In genomic region chr5:33997331-33997983, GRCh38 we compare ENCODE assay signal across 1 cellular context.
TF ChIP-seq lines count a peak whose summit lies in the region.

No MANE protein-coding gene starts in this region.

TF ChIP-seq in SK-N-SH treated with all-trans-retinoic acid at 6 μM for 48 hours, 23 proteins besides CTCF, POLR2A, EP300 and RAD21 (continued from another document):
- TF ChIP-seq TSHZ2 (CRISPR knock-in tag; IDR thresholded peaks at IDR 0.05) = no peak
TF ChIP-seq in SK-N-SH treated with all-trans-retinoic acid at 6 μM for 48 hours: peak in this region for 0.
